Comparison of ENCODE assay signal across 22 cellular contexts in the genomic region with DNA sequence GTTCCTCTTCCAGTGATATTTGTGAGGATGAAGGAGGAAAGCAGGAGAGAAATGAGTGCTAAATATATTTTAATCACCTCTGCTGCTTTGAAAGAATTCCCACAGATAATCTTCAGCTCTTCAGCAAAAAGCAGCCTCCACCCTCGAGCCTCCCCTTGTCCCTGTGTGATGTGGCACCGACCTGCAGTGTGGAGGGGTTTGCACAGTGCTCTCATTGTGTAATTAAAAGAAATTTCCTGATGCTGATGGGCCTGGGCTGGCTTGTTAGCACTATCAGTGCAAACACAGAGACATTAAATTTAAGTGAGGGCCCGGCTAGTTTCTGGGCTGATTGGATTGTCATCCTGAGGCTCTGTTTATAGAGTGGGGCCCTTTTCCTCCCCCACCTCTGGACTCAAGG. TPM values are rescaled to one million over a fixed set of nuclear protein-coding genes. Genes with fewer than 3 reads are reported as not detected.
A peak's percentile ranks its signal among the peaks of the same experiment; 100 is the strongest.
DNase-seq lines count a peak whose midpoint lies in the region; ATAC-seq and TF ChIP-seq lines count a peak whose summit lies in the region.
"Had no signal": no experiment of that assay in that cellular context is flagged by ENCODE, and none has a peak within 500 bp of the region (broad histone marks: within the 10 kb centered on the region; RNA-seq: fewer than 3 reads in every experiment).

No MANE protein-coding gene starts in this region.

- peaks cover 30% of the 10 kb centered on the region for H3K4me1 Mint-ChIP-seq in T-helper 2 cell treated with Interferon-gamma antibody and Interleukin-4, amounts not matched to agents 5 μg/mL and 100 μg/mL, for 36 hours (ENCODE audit: low read depth)
- peaks cover 46% of the 10 kb centered on the region for H3K4me1 Mint-ChIP-seq in type B pancreatic cell (ENCODE audit: unreplicated experiment)

- no peak for ATAC-seq in GM18519 (IDR thresholded peaks at IDR 0.05; ENCODE audit: low FRiP score, unreplicated experiment)
- no peak for ATAC-seq in GM19023 (IDR thresholded peaks at IDR 0.05; ENCODE audit: unreplicated experiment)
- ATAC-seq: mucosa of descending colon; Right ventricle myocardium inferior; stimulated activated memory B cell treated with anti-CD40 and anti-IgM and Interleukin-4, amounts not matched to agents 10 μg/mL and 1 μg/mL and 100 μg/mL, for 72 hours had no signal

- 67% methylated on average over 3 of the region's 3 CpGs for WGBS in esophagus muscularis mucosa

- DNase-seq in T-helper 2 cell treated with Interferon-gamma antibody and Interleukin-4, amounts not matched to agents 5 μg/mL and 100 μg/mL, for 36 hours (ENCODE audit: low spot score), result no peak
- DNase-seq in T-helper 2 cell (no peak), NCI-H69 (lab: John Stamatoyannopoulos, UW) (peak; percentile 86), esophagus muscularis mucosa (ENCODE audit: extremely low spot score) (peak; percentile 62), type B pancreatic cell (ENCODE audit: extremely low spot score, unreplicated experiment) (no peak), superior temporal gyrus (ENCODE audit: extremely low spot score) (no peak)
- DNase-seq: activated CD4-positive, CD25-positive, alpha-beta regulatory T cell treated with anti-CD3 and anti-CD28 coated beads, Interleukin-2, amount 50 U/mL, for 72 hours; activated naive CD4-positive, alpha-beta T cell treated with anti-CD3 and anti-CD28 coated beads, Interleukin-2, amount 50 U/mL, for 16 hours; CD8-positive, alpha-beta memory T cell; DND-41; mucosa of descending colon; MV-4-11; NCI-H82; OCI-M1; stimulated activated CD4-positive, alpha-beta T cell treated with anti-CD3 and anti-CD28 coated beads, Interleukin-1b, Interleukin-23, amount 100 ng/mL, for 48 hours; thyroid gland had no signal

- no peak for TF ChIP-seq CTCF in esophagus muscularis mucosa (IDR thresholded peaks at IDR 0.05)
- TF ChIP-seq CTCF in type B pancreatic cell (conservative IDR thresholded peaks at IDR 0.05), result no peak

- H3K4me1 ChIP-seq in esophagus muscularis mucosa, result peaks cover 0 to 4% (median 0%) of the 10 kb centered on the region in 4 donors
- H3K4me1 ChIP-seq: prostate gland had no signal

- no peaks in the 10 kb centered on the region for H3K27me3 Mint-ChIP-seq in T-helper 2 cell treated with Interferon-gamma antibody and Interleukin-4, amounts not matched to agents 5 μg/mL and 100 μg/mL, for 36 hours (ENCODE audit: low read depth)
- H3K27me3 Mint-ChIP-seq in type B pancreatic cell, result no peaks in the 10 kb centered on the region
- H3K27me3 Mint-ChIP-seq: CD8-positive, alpha-beta memory T cell; stimulated activated memory B cell treated with anti-CD40 and anti-IgM and Interleukin-4, amounts not matched to agents 10 μg/mL and 1 μg/mL and 100 μg/mL, for 72 hours had no signal

- H3K4me3 ChIP-seq in esophagus muscularis mucosa, result no peak overlapping the region
- H3K4me3 ChIP-seq: mucosa of descending colon, prostate gland, thyroid gland had no signal

- H3K4me3 Mint-ChIP-seq in T-helper 2 cell treated with Interferon-gamma antibody and Interleukin-4, amounts not matched to agents 5 μg/mL and 100 μg/mL, for 36 hours, result peak overlapping the region; percentile 25
- H3K4me3 Mint-ChIP-seq in type B pancreatic cell, result peak overlapping the region; percentile 24
- H3K4me3 Mint-ChIP-seq: neural crest cell; stimulated activated memory B cell treated with anti-CD40 and anti-IgM and Interleukin-4, amounts not matched to agents 10 μg/mL and 1 μg/mL and 100 μg/mL, for 72 hours had no signal

- H3K27ac Mint-ChIP-seq in T-helper 2 cell treated with Interferon-gamma antibody and Interleukin-4, amounts not matched to agents 5 μg/mL and 100 μg/mL, for 36 hours, result no peak overlapping the region
- H3K27ac Mint-ChIP-seq in type B pancreatic cell, result no peak overlapping the region
- H3K27ac Mint-ChIP-seq: stimulated activated memory B cell treated with anti-CD40 and anti-IgM and Interleukin-4, amounts not matched to agents 10 μg/mL and 1 μg/mL and 100 μg/mL, for 72 hours had no signal

- H3K27me3 ChIP-seq in esophagus muscularis mucosa, result no peaks in the 10 kb centered on the region
- H3K27me3 ChIP-seq: thyroid gland had no signal

- peaks cover 12% of the 10 kb centered on the region for H3K36me3 Mint-ChIP-seq in T-helper 2 cell treated with Interferon-gamma antibody and Interleukin-4, amounts not matched to agents 5 μg/mL and 100 μg/mL, for 36 hours (ENCODE audit: low read depth)
- H3K36me3 Mint-ChIP-seq in type B pancreatic cell, result peaks cover 10% of the 10 kb centered on the region

- no peak for TF ChIP-seq EP300 in esophagus muscularis mucosa (IDR thresholded peaks at IDR 0.05)

- no peaks in the 10 kb centered on the region for H3K9me3 ChIP-seq in esophagus muscularis mucosa
- H3K9me3 ChIP-seq: mucosa of descending colon, prostate gland, thyroid gland had no signal

- no peaks in the 10 kb centered on the region for H3K9me3 Mint-ChIP-seq in T-helper 2 cell treated with Interferon-gamma antibody and Interleukin-4, amounts not matched to agents 5 μg/mL and 100 μg/mL, for 36 hours
- no peaks in the 10 kb centered on the region for H3K9me3 Mint-ChIP-seq in type B pancreatic cell
- H3K9me3 Mint-ChIP-seq: CD8-positive, alpha-beta memory T cell; neural crest cell; stimulated activated memory B cell treated with anti-CD40 and anti-IgM and Interleukin-4, amounts not matched to agents 10 μg/mL and 1 μg/mL and 100 μg/mL, for 72 hours had no signal

- no peak for TF ChIP-seq POLR2A in esophagus muscularis mucosa (IDR thresholded peaks at IDR 0.05; ENCODE audit: low read depth)

- H3K36me3 ChIP-seq in esophagus muscularis mucosa, result no peaks in the 10 kb centered on the region
- H3K36me3 ChIP-seq: prostate gland, thyroid gland had no signal

- intact Hi-C loops in esophagus muscularis mucosa (cut with DNase I), result no loop called here

- no peak overlapping the region for H3K27ac ChIP-seq in esophagus muscularis mucosa (replicated peaks in 1 of 4)
- H3K27ac ChIP-seq: prostate gland, thyroid gland had no signal

RNA-seq across cellular contexts. Expression of a gene that starts 53.4 kb away (rescaled TPM):
- 1 to 10 TPM; 2.9 to 4.6 (median 3.2) TPM for total RNA-seq in esophagus muscularis mucosa
- total RNA-seq in type B pancreatic cell (ENCODE audit: low replicate concordance), result 20.4 and 38.9 TPM in 2 replicates

Comparison
In these comparisons a context has a peak if more than half of its experiments do, and no peak if none do; other contexts are left out.
1. DNase-seq: peak in NCI-H69 (single experiment) and esophagus muscularis mucosa (single experiment); none in T-helper 2 cell treated with Interferon-gamma antibody and Interleukin-4, amounts not matched to agents 5 μg/mL and 100 μg/mL, for 36 hours (single experiment), T-helper 2 cell (0 of 5), type B pancreatic cell (single experiment) and superior temporal gyrus (single experiment).